Comparison of ENCODE assay signal across 17 cellular contexts in genomic region chr10:77782328-77783061, GRCh38.
"Had no signal": no experiment of that assay in that cellular context is flagged by ENCODE, and none has a peak within 500 bp of the region (broad histone marks: within the 10 kb centered on the region; RNA-seq: fewer than 3 reads in every experiment).

No MANE protein-coding gene starts in this region.

- H3K9me3 ChIP-seq: adrenal gland, neutrophil had no signal

- H3K27me3 ChIP-seq: adrenal gland, cardiac muscle cell, neutrophil had no signal

- DNase-seq: activated CD4-positive, alpha-beta memory T cell treated with anti-CD3 and anti-CD28 coated beads, Interleukin-2, amount 10 ng/mL, durations not matched to agents 7 days and 5 days; activated CD4-positive, alpha-beta T cell treated with anti-CD3 and anti-CD28 coated beads, Interleukin-2, amount 10 ng/mL, durations not matched to agents 24 days and 14 days; activated naive CD4-positive, alpha-beta T cell; activated T-cell treated with anti-CD3 and anti-CD28 coated beads, Interleukin-2, amount 50 U/mL, for 1 hour; erythroblast; hippocampal formation; left ventricle myocardium superior; retina; stimulated activated CD4-positive, alpha-beta T cell treated with anti-CD3 and anti-CD28 coated beads, Interleukin-4, amount 100 ng/mL, for 24 hours; stimulated activated naive CD8-positive, alpha-beta T cell treated with anti-CD3 and anti-CD28 coated beads, Interleukin-15, Interleukin-2, amounts not matched to agents 100 U/mL and 50 U/mL, for 24 hours had no signal

- FAIRE-seq: frontal cortex had no signal

- H3K4me1 ChIP-seq: adrenal gland had no signal

- ATAC-seq: activated CD4-positive, CD25-positive, alpha-beta regulatory T cell treated with anti-CD3 and anti-CD28 coated beads, Interleukin-2, amount 50 U/mL, for 24 hours; left ventricle myocardium superior; SK-N-SH treated with all-trans-retinoic acid at 6 μM for 48 hours; stimulated activated naive CD8-positive, alpha-beta T cell treated with anti-CD3 and anti-CD28 coated beads, Interleukin-15, Interleukin-2, amounts not matched to agents 100 U/mL and 50 U/mL, for 24 hours had no signal

- H3K27ac ChIP-seq: adrenal gland, cardiac muscle cell, neutrophil, VCaP had no signal

- H3K4me3 ChIP-seq: adrenal gland, cardiac muscle cell had no signal

- H3K36me3 ChIP-seq: neutrophil had no signal
